ENCODE assay signal across 27 cellular contexts in the genomic region with DNA sequence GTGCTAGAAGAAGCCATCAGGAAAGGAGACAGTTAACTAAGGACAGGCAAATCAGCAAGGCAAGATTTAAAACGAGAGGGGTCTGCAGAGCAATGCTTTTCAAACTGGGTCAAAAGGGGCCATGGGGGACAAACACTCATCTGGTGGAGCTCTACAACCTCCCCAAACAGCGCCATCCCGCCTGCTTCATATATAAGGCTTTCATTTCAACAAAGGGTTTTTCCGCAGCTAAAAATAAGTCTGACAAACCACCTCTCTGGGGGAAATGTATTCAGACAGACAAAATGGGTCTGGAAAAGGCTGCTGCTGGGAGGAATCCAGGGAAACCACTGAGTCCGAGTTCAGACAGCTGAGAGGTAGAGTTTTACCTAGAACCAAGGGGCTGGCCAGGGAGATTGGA. TPM values are rescaled to one million over a fixed set of nuclear protein-coding genes. Genes with fewer than 3 reads are reported as not detected.
A peak's percentile ranks its signal among the peaks of the same experiment; 100 is the strongest.
DNase-seq lines count a peak whose midpoint lies in the region; ATAC-seq and TF ChIP-seq lines count a peak whose summit lies in the region.
"Had no signal": no experiment of that assay in that cellular context is flagged by ENCODE, and none has a peak within 500 bp of the region (broad histone marks: within the 10 kb centered on the region; RNA-seq: fewer than 3 reads in every experiment).

No MANE protein-coding gene starts in this region.

- H3K9me3 ChIP-seq in thoracic aorta (no peaks in the 10 kb centered on the region), colonic mucosa (no peaks in the 10 kb centered on the region)
- H3K9me3 ChIP-seq: breast epithelium, MG63, tibial artery had no signal

- H3K27ac ChIP-seq in thoracic aorta = peak overlapping the region in 1 of 2 donors; percentile 24
- H3K27ac ChIP-seq in colonic mucosa = no peak overlapping the region
- H3K27ac ChIP-seq: breast epithelium, SK-N-MC had no signal

- TF ChIP-seq CTCF in thoracic aorta (IDR thresholded peaks at IDR 0.05) = no peak
- no peak for TF ChIP-seq CTCF in colonic mucosa (IDR thresholded peaks at IDR 0.05)

- H3K4me3 ChIP-seq in thoracic aorta (peak overlapping the region; percentile 43), colonic mucosa (no peak overlapping the region)
- H3K4me3 ChIP-seq: breast epithelium, MG63, SK-N-MC, tibial artery had no signal

- H3K36me3 ChIP-seq in thoracic aorta = no peaks in the 10 kb centered on the region
- no peaks in the 10 kb centered on the region for H3K36me3 ChIP-seq in colonic mucosa
- H3K36me3 ChIP-seq: breast epithelium, MG63, tibial artery had no signal

- no peak overlapping the region for H3K9ac ChIP-seq in colonic mucosa (ENCODE audit: low read depth in 2 of 2, low read length in 2 of 2)

- H3K27me3 ChIP-seq in thoracic aorta (replicated peaks; ENCODE audit: insufficient read depth) = no peaks in the 10 kb centered on the region
- no peaks in the 10 kb centered on the region for H3K27me3 ChIP-seq in colonic mucosa
- H3K27me3 ChIP-seq: breast epithelium, MG63, tibial artery had no signal

- H3K4me1 ChIP-seq in thoracic aorta (ENCODE audit: control insufficient read depth in 1 of 2, low read depth in 2 of 2) (peaks cover 11 to 45% of the 10 kb centered on the region in 2 donors), colonic mucosa (no peaks in the 10 kb centered on the region)
- H3K4me1 ChIP-seq: breast epithelium had no signal

- peak; percentile 2 for DNase-seq in activated effector memory CD4-positive, alpha-beta T cell treated with anti-CD3 and anti-CD28 coated beads, Interleukin-2, amount 50 U/mL, for 16 hours
- no peak for DNase-seq in activated effector memory CD4-positive, alpha-beta T cell treated with Interleukin-2 at 50 U/mL for 16 hours
- DNase-seq in astrocyte of the hippocampus (ENCODE audit: low read depth, low spot score) (peak; percentile 46), mesenteric fat pad (ENCODE audit: low spot score) (peak; percentile 4), thoracic aorta (ENCODE audit: low spot score) (no peak), colonic mucosa (no peak), H4 (ENCODE audit: low spot score) (no peak)
- DNase-seq: activated naive CD4-positive, alpha-beta T cell; activated T-cell treated with anti-CD3 and anti-CD28 coated beads, Interleukin-2, amount 50 U/mL, for 4 hours; CD4-positive, alpha-beta memory T cell; H7; hypothalamus; immature natural killer cell; mesendoderm; MG63; NCI-H1436; NCI-H446; NCI-H774; nucleus accumbens; stimulated activated naive CD8-positive, alpha-beta T cell treated with anti-CD3 and anti-CD28 coated beads, Interleukin-15, Interleukin-2, amounts not matched to agents 100 U/mL and 50 U/mL, for 24 hours; T-helper 17 cell; tibial artery had no signal

- ATAC-seq in thoracic aorta (ENCODE audit: insufficient number of reproducible peaks, low FRiP score, low read depth) (no peak), HG03469 (IDR thresholded peaks at IDR 0.05; ENCODE audit: unreplicated experiment) (no peak)
- ATAC-seq: activated T-cell treated with anti-CD3 and anti-CD28 coated beads, Interleukin-2, amount 50 U/mL, for 4 hours; stimulated activated naive CD8-positive, alpha-beta T cell treated with anti-CD3 and anti-CD28 coated beads, Interleukin-15, Interleukin-2, amounts not matched to agents 100 U/mL and 50 U/mL, for 24 hours; T-helper 17 cell had no signal

- intact Hi-C loops in colonic mucosa (cut with DNase I) = no loop called here

RNA-seq across cellular contexts. Expression of gene SEPTIN8, which starts 8.3 kb away (rescaled TPM):
- 33.4 TPM for total RNA-seq in mesenteric fat pad
- 100 to 1,000 TPM in 1 of 2 donors, 10 to 100 TPM in 1; 85.7 to 111 TPM for total RNA-seq in thoracic aorta
- 10 to 100 TPM; 57.6 to 84.2 TPM for total RNA-seq in colonic mucosa
- 30.3 and 33.7 TPM in 2 replicates for total RNA-seq in H4 (2014; rRNA removed; shearing (Covaris generic))

RNA-seq across cellular contexts. Expression of gene SOWAHA, which starts 27.7 kb away (rescaled TPM):
- total RNA-seq in mesenteric fat pad = not detected
- total RNA-seq in thoracic aorta = under 1 TPM; 0.63 to 0.68 TPM
- 10 to 100 TPM; 12.4 to 30.7 TPM for total RNA-seq in colonic mucosa
- total RNA-seq in H4 (2014; rRNA removed; shearing (Covaris generic)) = 0.08 TPM in 1 of 2 replicates, not detected in the other
- total RNA-seq: CD4-positive, alpha-beta memory T cell; pulmonary artery endothelial cell; T-helper 17 cell had no signal

RNA-seq across cellular contexts. Expression of gene CCNI2, which starts 38.1 kb away (rescaled TPM):
- total RNA-seq in mesenteric fat pad (not detected), thoracic aorta (not detected), colonic mucosa (10 to 100 TPM in 1 of 2 donors, 1 to 10 TPM in 1; 7.1 to 22.9 TPM)
- not detected in 2 replicates for total RNA-seq in H4 (2014; rRNA removed; shearing (Covaris generic))
- total RNA-seq: myocyte, pulmonary artery endothelial cell had no signal

RNA-seq across cellular contexts. Expression of gene SHROOM1, which starts 45.1 kb away (rescaled TPM):
- total RNA-seq in mesenteric fat pad = 10.6 TPM
- 10 to 100 TPM; 13.1 to 15.4 TPM for total RNA-seq in thoracic aorta
- total RNA-seq in colonic mucosa = 10 to 100 TPM; 36.9 to 64.1 TPM
- total RNA-seq in H4 (2014; rRNA removed; shearing (Covaris generic)) = 0.91 and 9.0 TPM in 2 replicates

RNA-seq across cellular contexts. Expression of gene KIF3A, which starts 48.0 kb away (rescaled TPM):
- total RNA-seq in mesenteric fat pad (5.2 TPM), thoracic aorta (1 to 10 TPM; 3.7 to 5.9 TPM), colonic mucosa (1 to 10 TPM; 4.0 to 5.2 TPM)
- 4.8 and 7.1 TPM in 2 replicates for total RNA-seq in H4 (2014; rRNA removed; shearing (Covaris generic))

Comparison
In these comparisons a context has a peak if more than half of its experiments do, and no peak if none do; other contexts are left out.
1. DNase-seq: peak in activated effector memory CD4-positive, alpha-beta T cell treated with anti-CD3 and anti-CD28 coated beads, Interleukin-2, amount 50 U/mL, for 16 hours (single experiment), astrocyte of the hippocampus (single experiment) and mesenteric fat pad (single experiment); none in activated effector memory CD4-positive, alpha-beta T cell treated with Interleukin-2 at 50 U/mL for 16 hours (single experiment), thoracic aorta (single experiment), colonic mucosa (single experiment) and H4 (single experiment).
2. RNA of gene SOWAHA, which starts 27.7 kb away (total RNA-seq): 12.4 to 30.7 TPM in colonic mucosa; 0.63 to 0.68 TPM in thoracic aorta, 0.08 TPM in H4 and not detected in mesenteric fat pad (single experiment); every median in the first group is over 4 times any median in the second.